ENCODE assay signal across 19 cellular contexts in genomic region chr3:12861611-12862010, GRCh38. TPM values are rescaled to one million over a fixed set of nuclear protein-coding genes. Genes with fewer than 3 reads are reported as not detected.
DNase-seq lines count a peak whose midpoint lies in the region; ATAC-seq, FAIRE-seq and TF ChIP-seq lines count a peak whose summit lies in the region.
"Had no signal": no experiment of that assay in that cellular context is flagged by ENCODE, and none has a peak within 500 bp of the region (broad histone marks: within the 10 kb centered on the region; RNA-seq: fewer than 3 reads in every experiment).

No MANE protein-coding gene starts in this region.

- BruUV-seq in K562 (replicated peaks; lab: Mats Ljungman, UMichigan): no TSS peak

- no peaks in the 10 kb centered on the region for H4K20me1 ChIP-seq in BLaER1 treated with 17β-estradiol and CSF1 and Interleukin-3, amounts not matched to agents 10 nM and 100 nM
- H4K20me1 ChIP-seq in K562 (replicated peaks; ENCODE audit: control insufficient read depth, insufficient read depth, low read length): no peaks in the 10 kb centered on the region

- ATAC-seq in K562 (peak; percentile 55), sciatic nerve (peak; percentile 21)
- ATAC-seq: GM12878 had no signal

- no peak overlapping the region for H3K27ac ChIP-seq in BLaER1 treated with 17β-estradiol and CSF1 and Interleukin-3, amounts not matched to agents 10 nM and 100 nM
- no peak overlapping the region for H3K27ac ChIP-seq in K562 (ENCODE audit: extremely low read depth, low read depth, low read length)

- intact Hi-C loops in K562 (cut with micrococcal nuclease) (no loop called here), sciatic nerve (cut with DNase I) (no loop called here)

- H3K9ac ChIP-seq in BLaER1 treated with 17β-estradiol and CSF1 and Interleukin-3, amounts not matched to agents 10 nM and 100 nM: no peak overlapping the region; a peak in 1 of 22 replicates
- peak overlapping the region; percentile 15 to 60; a peak in 1 of 4 replicates for H3K9ac ChIP-seq in K562 (ENCODE audit: insufficient read depth in 1 of 2, low read depth in 2 of 2, low read length in 2 of 2)

- FAIRE-seq in K562 (lab: Jason Lieb, UNC): peak; percentile 19
- FAIRE-seq: D721Med, GM12878, GM19239, H54 had no signal

- TF ChIP-seq CTCF in K562 (IDR thresholded peaks at IDR 0.05 in 2 of 3, conservative IDR thresholded peaks at IDR 0.05 in 1 of 3; ENCODE audit: insufficient read depth in 2 of 3, low read depth in 1 of 3, low read length in 3 of 3): no peak

- peaks cover 0 to 24% (median 15%) of the 10 kb centered on the region in 10 experiments; a peak in 14 of 20 replicates for H3K4me1 ChIP-seq in BLaER1 treated with 17β-estradiol and CSF1 and Interleukin-3, amounts not matched to agents 10 nM and 100 nM
- H3K4me1 ChIP-seq in K562 (replicated peaks in 1 of 2; ENCODE audit: control insufficient read depth in 2 of 2, insufficient read depth in 2 of 2, low read length in 2 of 2): peaks cover 7 to 18% of the 10 kb centered on the region in 2 experiments; a peak in 4 of 5 replicates
- H3K4me1 ChIP-seq: HAP-1 had no signal

- no peaks in the 10 kb centered on the region for H3K79me2 ChIP-seq in K562 (ENCODE audit: control insufficient read depth, insufficient read depth, low read length)

- H3K27me3 ChIP-seq in BLaER1 treated with 17β-estradiol and CSF1 and Interleukin-3, amounts not matched to agents 10 nM and 100 nM: no peaks in the 10 kb centered on the region
- H3K27me3 ChIP-seq in K562 (ENCODE audit: control insufficient read depth in 2 of 2, insufficient read depth in 2 of 2, low read length in 2 of 2): peaks cover 0 to 6% of the 10 kb centered on the region in 2 experiments; a peak in 2 of 5 replicates

- H3K4me3 ChIP-seq in BLaER1 treated with 17β-estradiol and CSF1 and Interleukin-3, amounts not matched to agents 10 nM and 100 nM: no peak overlapping the region
- no peak overlapping the region for H3K4me3 ChIP-seq in K562
- H3K4me3 ChIP-seq: GM12878, HAP-1 had no signal

- TF ChIP-seq EP300 in K562 (IDR thresholded peaks at IDR 0.05; ENCODE audit: low read length): no peak

- H2AFZ ChIP-seq in K562 (ENCODE audit: low read depth, low read length): peak overlapping the region; percentile 76

- POLR2A ChIA-PET in K562 (lab: Yijun Ruan, JAX): interaction anchor here (0.9 to 3.4 kb wide), 5 partner anchors 9 to 29 kb away, joined by 3 to 14 read pairs (median 5); partner anchors contain the start of gene RPL32

- H3K9me1 ChIP-seq in K562 (ENCODE audit: control insufficient read depth, insufficient read depth, low read length): no peaks in the 10 kb centered on the region

- TF ChIP-seq RAD21 in K562 (CRISPR knock-in tag; conservative IDR thresholded peaks at IDR 0.05 in 1 of 2, IDR thresholded peaks at IDR 0.05 in 1 of 2): no peak

- WGBS in K562 (ENCODE audit: insufficient coverage, low coverage, missing lambda C conversion rate): 61% methylated on average over 4 of the region's 5 CpGs

- CTCF ChIA-PET in K562 (lab: Yijun Ruan, JAX; ENCODE audit: low intra/inter-chr PET ratio): no interaction called here

- H3K36me3 ChIP-seq in BLaER1 treated with 17β-estradiol and CSF1 and Interleukin-3, amounts not matched to agents 10 nM and 100 nM: 0 out of 22 replicates have a peak, but pooled peaks cover 0 to 4% (median 0%) of the 10 kb centered on the region in 11 experiments
- H3K36me3 ChIP-seq in K562 (ENCODE audit: control insufficient read depth, insufficient read depth, low read length): no peaks in the 10 kb centered on the region
- H3K36me3 ChIP-seq: HAP-1 had no signal

- in situ Hi-C loops in K562 (cut with MboI): no loop called here

- DNase-seq in K562 (ENCODE audit: extremely low read depth in 1 of 4, low spot score in 3 of 4) (no peak), sciatic nerve (ENCODE audit: low spot score) (no peak), NCI-H774 (lab: John Stamatoyannopoulos, UW) (no peak)
- DNase-seq in activated naive CD4-positive, alpha-beta T cell treated with Interleukin-2 at 50 U/mL for 16 hours: no peak
- no peak for DNase-seq in activated T-cell treated with anti-CD3 and anti-CD28 coated beads, Interleukin-2, amount 50 U/mL, for 1 hour
- DNase-seq: CD4-positive, alpha-beta T cell; CD8-positive, alpha-beta memory T cell; DMS 273 treated with DMSO at 0.1 percent for 48 hours; DMS79; EL; GDM1; GOT3; HFFc6 had no signal

- peaks cover 20 to 31% (median 25%) of the 10 kb centered on the region in 11 experiments for H3K9me3 ChIP-seq in BLaER1 treated with 17β-estradiol and CSF1 and Interleukin-3, amounts not matched to agents 10 nM and 100 nM (replicated peaks in 1 of 11)
- peaks cover 10% of the 10 kb centered on the region for H3K9me3 ChIP-seq in K562 (replicated peaks; ENCODE audit: control insufficient read depth, insufficient read depth, low read depth, low read length)

- no peak for TF ChIP-seq POLR2A in K562 (conservative IDR thresholded peaks at IDR 0.05)

- H3K4me2 ChIP-seq in BLaER1 treated with 17β-estradiol and CSF1 and Interleukin-3, amounts not matched to agents 10 nM and 100 nM: peak overlapping the region in 7 of 11 experiments; percentile 12 to 57 (median 36); a peak in 13 of 22 replicates
- H3K4me2 ChIP-seq in K562 (ENCODE audit: insufficient read depth, low read length): no peak overlapping the region

TF ChIP-seq in K562, 482 proteins besides CTCF, POLR2A, EP300 and RAD21 (continues in another document):
- TF ChIP-seq ZNF75A (CRISPR knock-in tag; IDR thresholded peaks at IDR 0.05) (no peak), HDGF (IDR thresholded peaks at IDR 0.05) (no peak), ZNF277 (CRISPR knock-in tag; IDR thresholded peaks at IDR 0.05; ENCODE audit: borderline replicate concordance) (no peak), GTF2B (IDR thresholded peaks at IDR 0.05; ENCODE audit: extremely low read depth, insufficient read length) (no peak), SPI1 (IDR thresholded peaks at IDR 0.05; ENCODE audit: borderline replicate concordance, low read depth, low read length) (no peak), ZNF263 (CRISPR knock-in tag; IDR thresholded peaks at IDR 0.05; ENCODE audit: borderline replicate concordance) (no peak), PHF21A (IDR thresholded peaks at IDR 0.05; ENCODE audit: borderline replicate concordance, low read depth) (no peak), BDP1 (IDR thresholded peaks at IDR 0.05; ENCODE audit: insufficient read depth, insufficient read length) (no peak), GABPB1 (CRISPR knock-in tag; IDR thresholded peaks at IDR 0.05) (peak; percentile 50; the same call in 1 of the 2 replicates), ELF1 (tag; IDR thresholded peaks at IDR 0.05) (peak; percentile 74), GTF2E2 (tag; IDR thresholded peaks at IDR 0.05) (no peak)
- TF ChIP-seq, protein P1, sequence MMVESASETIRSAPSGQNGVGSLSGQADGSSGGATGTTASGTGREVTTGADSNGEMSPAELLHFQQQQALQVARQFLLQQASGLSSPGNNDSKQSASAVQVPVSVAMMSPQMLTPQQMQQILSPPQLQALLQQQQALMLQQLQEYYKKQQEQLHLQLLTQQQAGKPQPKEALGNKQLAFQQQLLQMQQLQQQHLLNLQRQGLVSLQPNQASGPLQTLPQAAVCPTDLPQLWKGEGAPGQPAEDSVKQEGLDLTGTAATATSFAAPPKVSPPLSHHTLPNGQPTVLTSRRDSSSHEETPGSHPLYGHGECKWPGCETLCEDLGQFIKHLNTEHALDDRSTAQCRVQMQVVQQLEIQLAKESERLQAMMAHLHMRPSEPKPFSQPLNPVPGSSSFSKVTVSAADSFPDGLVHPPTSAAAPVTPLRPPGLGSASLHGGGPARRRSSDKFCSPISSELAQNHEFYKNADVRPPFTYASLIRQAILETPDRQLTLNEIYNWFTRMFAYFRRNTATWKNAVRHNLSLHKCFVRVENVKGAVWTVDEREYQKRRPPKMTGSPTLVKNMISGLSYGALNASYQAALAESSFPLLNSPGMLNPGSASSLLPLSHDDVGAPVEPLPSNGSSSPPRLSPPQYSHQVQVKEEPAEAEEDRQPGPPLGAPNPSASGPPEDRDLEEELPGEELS (CRISPR knock-in tag; IDR thresholded peaks at IDR 0.05; ENCODE audit: borderline replicate concordance): no peak

RNA-seq across cellular contexts. Expression of gene RPL32, which starts 20.2 kb away (rescaled TPM):
- 321 and 449 TPM in 2 replicates for total RNA-seq in K562 (2011; cell fraction: chromatin; rRNA removed; ENCODE audit: low replicate concordance)
- 553 and 562 TPM in 2 replicates for total RNA-seq in K562 (2011; cell fraction: nucleolus; rRNA removed)
- total RNA-seq in K562 (2011; cell fraction: nucleoplasm; rRNA removed): 913 and 2,354 TPM in 2 replicates
- 3,132 and 3,347 TPM in 2 replicates for total RNA-seq in K562 (2014; rRNA removed)
- total RNA-seq in K562 (2014; rRNA removed; fragmentation: Illumina TruSeq; extraction: Trizol): 4,513 and 4,632 TPM in 2 replicates
- 4,527 and 4,779 TPM in 2 replicates for total RNA-seq in K562 (2015; rRNA removed; fragmentation: Illumina TruSeq; extraction: Trizol)
- 2,738 and 3,009 TPM in 2 replicates for total RNA-seq in K562 (2021)
- 4,861 and 5,231 TPM in 2 replicates for polyA plus RNA-seq in K562 (2011; rRNA removed)
- 2,530 and 2,776 TPM in 2 replicates for polyA plus RNA-seq in K562 (2011; cell fraction: cytosol; rRNA removed)
- 1,377 and 2,422 TPM in 2 replicates for polyA plus RNA-seq in K562 (2011; cell fraction: nucleus; rRNA removed)
- polyA plus RNA-seq in K562 (2012): 4,850 and 6,211 TPM in 2 replicates
- 5,815 and 6,200 TPM in 2 replicates for polyA plus RNA-seq in K562 (2014; fragmentation: Illumina TruSeq; extraction: Trizol)
- polyA plus RNA-seq in K562 (2014; fragmentation: Nextera tagmentation; extraction: Ambion mirVana): 1,000 to 10,000 TPM; 3,469 to 4,286 TPM
- 4,142 and 5,104 TPM in 2 replicates for polyA plus RNA-seq in K562 (2014; rRNA removed)
- 3,010 and 3,339 TPM in 2 replicates for polyA minus RNA-seq in K562 (2011; rRNA and poly(A)+ RNA removed)
- polyA minus RNA-seq in K562 (2011; cell fraction: cytosol; rRNA and poly(A)+ RNA removed): 1,491 and 1,656 TPM in 2 replicates
- 319 and 489 TPM in 2 replicates for polyA minus RNA-seq in K562 (2011; cell fraction: nucleus; rRNA and poly(A)+ RNA removed)
- total RNA-seq in sciatic nerve: 1,417 TPM

Comparison
In these comparisons a context has a peak if more than half of its experiments do, and no peak if none do; other contexts are left out.
1. H3K9ac ChIP-seq: peak in K562 (2 of 2); none in BLaER1 treated with 17β-estradiol and CSF1 and Interleukin-3, amounts not matched to agents 10 nM and 100 nM (0 of 11).